ENCODE assay signal across 8 cellular contexts in genomic region chr4:109859426-109860300, GRCh38. TPM values are rescaled to one million over a fixed set of nuclear protein-coding genes. Genes with fewer than 3 reads are reported as not detected.
"Had no signal": no experiment of that assay in that cellular context is flagged by ENCODE, and none has a peak within 500 bp of the region (broad histone marks: within the 10 kb centered on the region; RNA-seq: fewer than 3 reads in every experiment).

No MANE protein-coding gene starts in this region.

RNA-seq across cellular contexts. Expression of gene LRIT3, which starts 11.8 kb away (rescaled TPM):
- total RNA-seq: LHCN-M2, NCI-H460, Right ventricle myocardium superior, SJSA1 had no signal
- polyA plus RNA-seq: SK-N-SH had no signal

RNA-seq across cellular contexts. Expression of gene RRH, which starts 31.9 kb away (rescaled TPM):
- total RNA-seq: LHCN-M2, MCF 10A, NCI-H460, Peyer's patch, Right ventricle myocardium superior, SJSA1 had no signal

RNA-seq across cellular contexts. Expression of gene EGF, which starts 53.0 kb away (rescaled TPM):
- total RNA-seq: OCI-LY7 had no signal

RNA-seq across cellular contexts. Expression of gene CFI, which starts 57.9 kb away (rescaled TPM):
- total RNA-seq: NCI-H460, OCI-LY7 had no signal
